Comparison of ENCODE assay signal across 8 cellular contexts in genomic region chr10:29386347-29386999, GRCh38.
DNase-seq lines count a peak whose midpoint lies in the region; ATAC-seq and TF ChIP-seq lines count a peak whose summit lies in the region.

No MANE protein-coding gene starts in this region.

- TF ChIP-seq CTCF in fibroblast of mammary gland (conservative IDR thresholded peaks at IDR 0.05; ENCODE audit: control insufficient read depth, insufficient read depth, low read depth, low read length) (peak; percentile 57), osteocyte (IDR thresholded peaks at IDR 0.05) (peak; percentile 71), lower leg skin (IDR thresholded peaks at IDR 0.05) (peak in 1 of 3 donors; percentile 36)

- no peaks in the 10 kb centered on the region for H3K9me3 Mint-ChIP-seq in osteocyte (ENCODE audit: unreplicated experiment)

- no peak overlapping the region for H3K27ac Mint-ChIP-seq in osteocyte (ENCODE audit: unreplicated experiment)

- H3K36me3 Mint-ChIP-seq in osteocyte (ENCODE audit: unreplicated experiment) = no peaks in the 10 kb centered on the region

- peak; percentile 61 for ATAC-seq in HG03095 (IDR thresholded peaks at IDR 0.05; ENCODE audit: unreplicated experiment)

- intact Hi-C loops in lower leg skin (cut with DNase I; ENCODE audit: low total_unique reads) = no loop called here
- intact Hi-C loops in posterior cingulate gyrus (cut with DNase I) = loop anchor here (2.0 to 10.0 kb wide), 2 partner anchors 62 to 108 kb away; no protein-coding TSS in a partner anchor

- peaks cover 12% of the 10 kb centered on the region for H3K4me1 Mint-ChIP-seq in osteocyte (ENCODE audit: unreplicated experiment)

- TF ChIP-seq POLR2A in lower leg skin (IDR thresholded peaks at IDR 0.05) = no peak

- peak; percentile 16 for DNase-seq in stimulated activated CD4-positive, alpha-beta T cell treated with anti-CD3 and anti-CD28 coated beads, Interleukin-15, amount 100 ng/mL, for 24 hours
- no peak for DNase-seq in stimulated activated CD4-positive, alpha-beta T cell treated with anti-CD3 and anti-CD28 coated beads, Interleukin-12 subunit alpha, Interleukin-12 subunit beta, amount 100 ng/mL, for 4 hours
- peak; percentile 15 to 18 for DNase-seq in SHP77 (lab: John Stamatoyannopoulos, UW)
- peak; percentile 42 for DNase-seq in fibroblast of mammary gland (ENCODE audit: low read depth)
- DNase-seq in osteocyte (ENCODE audit: extremely low spot score, unreplicated experiment) = no peak
- no peak for DNase-seq in lower leg skin (ENCODE audit: low spot score in 2 of 2)
- DNase-seq in posterior cingulate gyrus = no peak

- H3K27me3 Mint-ChIP-seq in osteocyte (ENCODE audit: unreplicated experiment) = peaks cover 17% of the 10 kb centered on the region

- WGBS in lower leg skin, 2 donors = 44 to 47% methylated on average over 8 of the region's 8 CpGs

- no peak overlapping the region for H3K4me3 Mint-ChIP-seq in osteocyte (ENCODE audit: unreplicated experiment)

- H3K4me3 ChIP-seq in fibroblast of mammary gland (ENCODE audit: control insufficient read depth, low read depth, low read length) (no peak overlapping the region), lower leg skin (ENCODE audit: low read depth, poor library complexity, severe bottlenecking) (no peak overlapping the region)

Comparison
In these comparisons a context has a peak if more than half of its experiments do, and no peak if none do; other contexts are left out.
1. DNase-seq: peak in stimulated activated CD4-positive, alpha-beta T cell treated with anti-CD3 and anti-CD28 coated beads, Interleukin-15, amount 100 ng/mL, for 24 hours (single experiment), SHP77 (2 of 2) and fibroblast of mammary gland (single experiment); none in stimulated activated CD4-positive, alpha-beta T cell treated with anti-CD3 and anti-CD28 coated beads, Interleukin-12 subunit alpha, Interleukin-12 subunit beta, amount 100 ng/mL, for 4 hours (single experiment), osteocyte (single experiment), lower leg skin (0 of 2) and posterior cingulate gyrus (0 of 10).